Comparison of ENCODE assay signal across 1 cellular context in the genomic region with DNA sequence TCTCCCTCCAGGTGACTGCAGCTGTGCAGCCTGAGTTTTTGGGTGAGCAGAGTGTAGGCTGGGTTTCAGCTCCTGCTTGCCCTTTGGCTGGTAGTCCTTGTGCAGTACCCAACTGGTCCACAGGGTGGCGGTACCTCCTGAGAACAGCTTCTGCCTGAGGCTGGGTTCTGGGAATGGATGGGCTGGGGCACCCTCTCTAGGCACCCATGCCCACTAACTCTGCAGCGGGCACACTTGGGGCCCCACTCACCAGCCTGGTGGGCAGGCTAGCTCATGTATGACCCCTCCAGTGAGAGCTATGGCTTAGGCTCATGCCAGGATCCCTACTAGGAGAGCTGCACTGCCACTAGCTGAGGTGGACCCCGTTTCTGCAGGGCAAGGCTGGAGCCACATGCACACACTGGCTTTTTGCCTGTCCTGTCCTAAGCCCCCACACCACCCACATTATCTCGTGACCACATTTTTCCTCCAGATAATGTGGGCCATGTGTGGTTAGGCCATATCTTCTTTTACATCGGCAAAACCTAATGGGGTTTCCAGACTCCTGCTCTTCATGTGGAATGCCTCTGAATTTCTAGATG.
TF ChIP-seq lines count a peak whose summit lies in the region.

No MANE protein-coding gene starts in this region.

TF ChIP-seq in K562, 482 proteins besides CTCF, POLR2A, EP300 and RAD21 (continues in another document):
- TF ChIP-seq, protein P1, sequence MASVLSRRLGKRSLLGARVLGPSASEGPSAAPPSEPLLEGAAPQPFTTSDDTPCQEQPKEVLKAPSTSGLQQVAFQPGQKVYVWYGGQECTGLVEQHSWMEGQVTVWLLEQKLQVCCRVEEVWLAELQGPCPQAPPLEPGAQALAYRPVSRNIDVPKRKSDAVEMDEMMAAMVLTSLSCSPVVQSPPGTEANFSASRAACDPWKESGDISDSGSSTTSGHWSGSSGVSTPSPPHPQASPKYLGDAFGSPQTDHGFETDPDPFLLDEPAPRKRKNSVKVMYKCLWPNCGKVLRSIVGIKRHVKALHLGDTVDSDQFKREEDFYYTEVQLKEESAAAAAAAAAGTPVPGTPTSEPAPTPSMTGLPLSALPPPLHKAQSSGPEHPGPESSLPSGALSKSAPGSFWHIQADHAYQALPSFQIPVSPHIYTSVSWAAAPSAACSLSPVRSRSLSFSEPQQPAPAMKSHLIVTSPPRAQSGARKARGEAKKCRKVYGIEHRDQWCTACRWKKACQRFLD (CRISPR knock-in tag; IDR thresholded peaks at IDR 0.05) = 0 out of 2 replicates have a peak, but pooled peaks have one; percentile 16
- peak; percentile 33; the same call in 1 of the 2 replicates for TF ChIP-seq SP1 (CRISPR knock-in tag; IDR thresholded peaks at IDR 0.05)
- TF ChIP-seq ETV5 (CRISPR knock-in tag; IDR thresholded peaks at IDR 0.05; ENCODE audit: low read depth) = no peak
- peak; percentile 5; the same call in 1 of the 2 replicates for TF ChIP-seq BHLHE40 (IDR thresholded peaks at IDR 0.05; ENCODE audit: low read length)
- no peak for TF ChIP-seq ZBTB8A (IDR thresholded peaks at IDR 0.05; ENCODE audit: partially characterized antibody)
- TF ChIP-seq, protein P2, sequence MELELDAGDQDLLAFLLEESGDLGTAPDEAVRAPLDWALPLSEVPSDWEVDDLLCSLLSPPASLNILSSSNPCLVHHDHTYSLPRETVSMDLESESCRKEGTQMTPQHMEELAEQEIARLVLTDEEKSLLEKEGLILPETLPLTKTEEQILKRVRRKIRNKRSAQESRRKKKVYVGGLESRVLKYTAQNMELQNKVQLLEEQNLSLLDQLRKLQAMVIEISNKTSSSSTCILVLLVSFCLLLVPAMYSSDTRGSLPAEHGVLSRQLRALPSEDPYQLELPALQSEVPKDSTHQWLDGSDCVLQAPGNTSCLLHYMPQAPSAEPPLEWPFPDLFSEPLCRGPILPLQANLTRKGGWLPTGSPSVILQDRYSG (tag; conservative IDR thresholded peaks at IDR 0.05; ENCODE audit: low read depth) = 0 out of 2 replicates have a peak, but pooled peaks have one; percentile 33
- no peak for TF ChIP-seq ZNF75A (CRISPR knock-in tag; IDR thresholded peaks at IDR 0.05)
- no peak for TF ChIP-seq FOSL1 (tag; conservative IDR thresholded peaks at IDR 0.05)
- TF ChIP-seq, protein P3, sequence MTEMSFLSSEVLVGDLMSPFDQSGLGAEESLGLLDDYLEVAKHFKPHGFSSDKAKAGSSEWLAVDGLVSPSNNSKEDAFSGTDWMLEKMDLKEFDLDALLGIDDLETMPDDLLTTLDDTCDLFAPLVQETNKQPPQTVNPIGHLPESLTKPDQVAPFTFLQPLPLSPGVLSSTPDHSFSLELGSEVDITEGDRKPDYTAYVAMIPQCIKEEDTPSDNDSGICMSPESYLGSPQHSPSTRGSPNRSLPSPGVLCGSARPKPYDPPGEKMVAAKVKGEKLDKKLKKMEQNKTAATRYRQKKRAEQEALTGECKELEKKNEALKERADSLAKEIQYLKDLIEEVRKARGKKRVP (CRISPR knock-in tag; IDR thresholded peaks at IDR 0.05) = peak; percentile 47; the same call in 1 of the 2 replicates
- 0 out of 2 replicates have a peak, but pooled peaks have one; percentile 29 for TF ChIP-seq HDGF (IDR thresholded peaks at IDR 0.05)
- no peak for TF ChIP-seq GTF2F1 (IDR thresholded peaks at IDR 0.05; ENCODE audit: low read depth, low read length)
- no peak; the same call in 1 of the 2 replicates for TF ChIP-seq TAL1 (IDR thresholded peaks at IDR 0.05)
- no peak for TF ChIP-seq PCBP2 (IDR thresholded peaks at IDR 0.05; ENCODE audit: low read depth, low read length, poor library complexity, severe bottlenecking)
- no peak for TF ChIP-seq TBL1XR1 (IDR thresholded peaks at IDR 0.05; ENCODE audit: low read length in 2 of 2)
- TF ChIP-seq STAG1 (CRISPR knock-in tag; IDR thresholded peaks at IDR 0.05; ENCODE audit: borderline replicate concordance) = peak; percentile 77; the same call in 1 of the 2 replicates
- TF ChIP-seq ZNF3 (CRISPR knock-in tag; IDR thresholded peaks at IDR 0.05) = no peak
- TF ChIP-seq SMARCA4 (IDR thresholded peaks at IDR 0.05) = peak; percentile 46; the same call in 1 of the 2 replicates
- TF ChIP-seq, protein P4, sequence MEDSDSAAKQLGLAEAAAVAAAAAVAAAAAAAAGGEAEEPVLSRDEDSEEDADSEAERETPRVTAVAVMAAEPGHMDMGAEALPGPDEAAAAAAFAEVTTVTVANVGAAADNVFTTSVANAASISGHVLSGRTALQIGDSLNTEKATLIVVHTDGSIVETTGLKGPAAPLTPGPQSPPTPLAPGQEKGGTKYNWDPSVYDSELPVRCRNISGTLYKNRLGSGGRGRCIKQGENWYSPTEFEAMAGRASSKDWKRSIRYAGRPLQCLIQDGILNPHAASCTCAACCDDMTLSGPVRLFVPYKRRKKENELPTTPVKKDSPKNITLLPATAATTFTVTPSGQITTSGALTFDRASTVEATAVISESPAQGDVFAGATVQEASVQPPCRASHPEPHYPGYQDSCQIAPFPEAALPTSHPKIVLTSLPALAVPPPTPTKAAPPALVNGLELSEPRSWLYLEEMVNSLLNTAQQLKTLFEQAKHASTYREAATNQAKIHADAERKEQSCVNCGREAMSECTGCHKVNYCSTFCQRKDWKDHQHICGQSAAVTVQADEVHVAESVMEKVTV (CRISPR knock-in tag; IDR thresholded peaks at IDR 0.05) = 0 out of 2 replicates have a peak, but pooled peaks have one; percentile 32
- TF ChIP-seq, protein P5, sequence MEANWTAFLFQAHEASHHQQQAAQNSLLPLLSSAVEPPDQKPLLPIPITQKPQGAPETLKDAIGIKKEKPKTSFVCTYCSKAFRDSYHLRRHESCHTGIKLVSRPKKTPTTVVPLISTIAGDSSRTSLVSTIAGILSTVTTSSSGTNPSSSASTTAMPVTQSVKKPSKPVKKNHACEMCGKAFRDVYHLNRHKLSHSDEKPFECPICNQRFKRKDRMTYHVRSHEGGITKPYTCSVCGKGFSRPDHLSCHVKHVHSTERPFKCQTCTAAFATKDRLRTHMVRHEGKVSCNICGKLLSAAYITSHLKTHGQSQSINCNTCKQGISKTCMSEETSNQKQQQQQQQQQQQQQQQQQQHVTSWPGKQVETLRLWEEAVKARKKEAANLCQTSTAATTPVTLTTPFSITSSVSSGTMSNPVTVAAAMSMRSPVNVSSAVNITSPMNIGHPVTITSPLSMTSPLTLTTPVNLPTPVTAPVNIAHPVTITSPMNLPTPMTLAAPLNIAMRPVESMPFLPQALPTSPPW (CRISPR knock-in tag; IDR thresholded peaks at IDR 0.05) = peak; percentile 69
- TF ChIP-seq, protein P6, sequence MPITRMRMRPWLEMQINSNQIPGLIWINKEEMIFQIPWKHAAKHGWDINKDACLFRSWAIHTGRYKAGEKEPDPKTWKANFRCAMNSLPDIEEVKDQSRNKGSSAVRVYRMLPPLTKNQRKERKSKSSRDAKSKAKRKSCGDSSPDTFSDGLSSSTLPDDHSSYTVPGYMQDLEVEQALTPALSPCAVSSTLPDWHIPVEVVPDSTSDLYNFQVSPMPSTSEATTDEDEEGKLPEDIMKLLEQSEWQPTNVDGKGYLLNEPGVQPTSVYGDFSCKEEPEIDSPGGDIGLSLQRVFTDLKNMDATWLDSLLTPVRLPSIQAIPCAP (CRISPR knock-in tag; IDR thresholded peaks at IDR 0.05; ENCODE audit: borderline replicate concordance) = no peak
- TF ChIP-seq SMAD1 (IDR thresholded peaks at IDR 0.05; ENCODE audit: low read depth, low read length, partially characterized antibody) = no peak
- no peak for TF ChIP-seq NCOR1 (IDR thresholded peaks at IDR 0.05)
- TF ChIP-seq ATF7 (IDR thresholded peaks at IDR 0.05) = peak; percentile 29; the same call in 1 of the 2 replicates
- no peak for TF ChIP-seq ZNF830 (CRISPR knock-in tag; IDR thresholded peaks at IDR 0.05)
- TF ChIP-seq ZNF76 (CRISPR knock-in tag; IDR thresholded peaks at IDR 0.05; ENCODE audit: borderline replicate concordance) = 0 out of 2 replicates have a peak, but pooled peaks have one; percentile 34
- TF ChIP-seq YY1 (IDR thresholded peaks at IDR 0.05; ENCODE audit: borderline replicate concordance in 1 of 3, control insufficient read depth in 1 of 3, extremely low read depth in 1 of 3, insufficient read depth in 3 of 3, insufficient read length in 1 of 3, insufficient replicate concordance in 2 of 3, low read depth in 1 of 3, low read length in 2 of 3) = peak in 1 of 3 experiments; percentile 46
- TF ChIP-seq TAF15 (IDR thresholded peaks at IDR 0.05; ENCODE audit: low read depth, low read length) = no peak
- TF ChIP-seq MTA3 (IDR thresholded peaks at IDR 0.05; ENCODE audit: borderline replicate concordance) = peak; percentile 73; the same call in 1 of the 2 replicates
- TF ChIP-seq, protein P7, sequence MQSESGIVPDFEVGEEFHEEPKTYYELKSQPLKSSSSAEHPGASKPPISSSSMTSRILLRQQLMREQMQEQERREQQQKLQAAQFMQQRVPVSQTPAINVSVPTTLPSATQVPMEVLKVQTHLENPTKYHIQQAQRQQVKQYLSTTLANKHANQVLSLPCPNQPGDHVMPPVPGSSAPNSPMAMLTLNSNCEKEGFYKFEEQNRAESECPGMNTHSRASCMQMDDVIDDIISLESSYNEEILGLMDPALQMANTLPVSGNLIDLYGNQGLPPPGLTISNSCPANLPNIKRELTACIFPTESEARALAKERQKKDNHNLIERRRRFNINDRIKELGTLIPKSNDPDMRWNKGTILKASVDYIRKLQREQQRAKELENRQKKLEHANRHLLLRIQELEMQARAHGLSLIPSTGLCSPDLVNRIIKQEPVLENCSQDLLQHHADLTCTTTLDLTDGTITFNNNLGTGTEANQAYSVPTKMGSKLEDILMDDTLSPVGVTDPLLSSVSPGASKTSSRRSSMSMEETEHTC (IDR thresholded peaks at IDR 0.05) = peak; percentile 49; the same call in 1 of the 2 replicates
- TF ChIP-seq, protein P8, sequence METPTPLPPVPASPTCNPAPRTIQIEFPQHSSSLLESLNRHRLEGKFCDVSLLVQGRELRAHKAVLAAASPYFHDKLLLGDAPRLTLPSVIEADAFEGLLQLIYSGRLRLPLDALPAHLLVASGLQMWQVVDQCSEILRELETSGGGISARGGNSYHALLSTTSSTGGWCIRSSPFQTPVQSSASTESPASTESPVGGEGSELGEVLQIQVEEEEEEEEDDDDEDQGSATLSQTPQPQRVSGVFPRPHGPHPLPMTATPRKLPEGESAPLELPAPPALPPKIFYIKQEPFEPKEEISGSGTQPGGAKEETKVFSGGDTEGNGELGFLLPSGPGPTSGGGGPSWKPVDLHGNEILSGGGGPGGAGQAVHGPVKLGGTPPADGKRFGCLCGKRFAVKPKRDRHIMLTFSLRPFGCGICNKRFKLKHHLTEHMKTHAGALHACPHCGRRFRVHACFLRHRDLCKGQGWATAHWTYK (CRISPR knock-in tag; IDR thresholded peaks at IDR 0.05) = peak; percentile 87; the same call in 1 of the 2 replicates
- TF ChIP-seq, protein P9, sequence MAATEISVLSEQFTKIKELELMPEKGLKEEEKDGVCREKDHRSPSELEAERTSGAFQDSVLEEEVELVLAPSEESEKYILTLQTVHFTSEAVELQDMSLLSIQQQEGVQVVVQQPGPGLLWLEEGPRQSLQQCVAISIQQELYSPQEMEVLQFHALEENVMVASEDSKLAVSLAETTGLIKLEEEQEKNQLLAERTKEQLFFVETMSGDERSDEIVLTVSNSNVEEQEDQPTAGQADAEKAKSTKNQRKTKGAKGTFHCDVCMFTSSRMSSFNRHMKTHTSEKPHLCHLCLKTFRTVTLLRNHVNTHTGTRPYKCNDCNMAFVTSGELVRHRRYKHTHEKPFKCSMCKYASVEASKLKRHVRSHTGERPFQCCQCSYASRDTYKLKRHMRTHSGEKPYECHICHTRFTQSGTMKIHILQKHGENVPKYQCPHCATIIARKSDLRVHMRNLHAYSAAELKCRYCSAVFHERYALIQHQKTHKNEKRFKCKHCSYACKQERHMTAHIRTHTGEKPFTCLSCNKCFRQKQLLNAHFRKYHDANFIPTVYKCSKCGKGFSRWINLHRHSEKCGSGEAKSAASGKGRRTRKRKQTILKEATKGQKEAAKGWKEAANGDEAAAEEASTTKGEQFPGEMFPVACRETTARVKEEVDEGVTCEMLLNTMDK (IDR thresholded peaks at IDR 0.05; ENCODE audit: borderline replicate concordance, insufficient read depth, low read depth, low read length, poor library complexity, severe bottlenecking) = peak; percentile 67
- peak in 1 of 2 experiments; percentile 58; a peak in 1 of 4 replicates for TF ChIP-seq MAZ (CRISPR knock-in tag; conservative IDR thresholded peaks at IDR 0.05 in 1 of 2, IDR thresholded peaks at IDR 0.05 in 1 of 2)
- TF ChIP-seq GABPB1 (CRISPR knock-in tag; IDR thresholded peaks at IDR 0.05) = 0 out of 2 replicates have a peak, but pooled peaks have one; percentile 47
- TF ChIP-seq, protein P10, sequence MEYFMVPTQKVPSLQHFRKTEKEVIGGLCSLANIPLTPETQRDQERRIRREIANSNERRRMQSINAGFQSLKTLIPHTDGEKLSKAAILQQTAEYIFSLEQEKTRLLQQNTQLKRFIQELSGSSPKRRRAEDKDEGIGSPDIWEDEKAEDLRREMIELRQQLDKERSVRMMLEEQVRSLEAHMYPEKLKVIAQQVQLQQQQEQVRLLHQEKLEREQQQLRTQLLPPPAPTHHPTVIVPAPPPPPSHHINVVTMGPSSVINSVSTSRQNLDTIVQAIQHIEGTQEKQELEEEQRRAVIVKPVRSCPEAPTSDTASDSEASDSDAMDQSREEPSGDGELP (CRISPR knock-in tag; IDR thresholded peaks at IDR 0.05; ENCODE audit: borderline replicate concordance) = peak; percentile 60; the same call in 1 of the 2 replicates
- TF ChIP-seq, protein P11, sequence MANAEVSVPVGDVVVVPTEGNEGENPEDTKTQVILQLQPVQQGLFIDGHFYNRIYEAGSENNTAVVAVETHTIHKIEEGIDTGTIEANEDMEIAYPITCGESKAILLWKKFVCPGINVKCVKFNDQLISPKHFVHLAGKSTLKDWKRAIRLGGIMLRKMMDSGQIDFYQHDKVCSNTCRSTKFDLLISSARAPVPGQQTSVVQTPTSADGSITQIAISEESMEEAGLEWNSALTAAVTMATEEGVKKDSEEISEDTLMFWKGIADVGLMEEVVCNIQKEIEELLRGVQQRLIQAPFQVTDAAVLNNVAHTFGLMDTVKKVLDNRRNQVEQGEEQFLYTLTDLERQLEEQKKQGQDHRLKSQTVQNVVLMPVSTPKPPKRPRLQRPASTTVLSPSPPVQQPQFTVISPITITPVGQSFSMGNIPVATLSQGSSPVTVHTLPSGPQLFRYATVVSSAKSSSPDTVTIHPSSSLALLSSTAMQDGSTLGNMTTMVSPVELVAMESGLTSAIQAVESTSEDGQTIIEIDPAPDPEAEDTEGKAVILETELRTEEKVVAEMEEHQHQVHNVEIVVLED (CRISPR knock-in tag; IDR thresholded peaks at IDR 0.05) = no peak
- peak; percentile 61 for TF ChIP-seq ARID1B (IDR thresholded peaks at IDR 0.05)
- peak; percentile 44 for TF ChIP-seq RBM39 (optimal IDR thresholded peaks at IDR 0.05; ENCODE audit: low read depth, low read length)
- peak; percentile 90 for TF ChIP-seq SMC3 (conservative IDR thresholded peaks at IDR 0.05; ENCODE audit: insufficient read depth, low read depth, low read length)
- TF ChIP-seq RCOR1 (IDR thresholded peaks at IDR 0.05; ENCODE audit: borderline replicate concordance in 1 of 2, low read depth in 2 of 2, low read length in 2 of 2) = peak in 1 of 2 experiments; percentile 46; a peak in 1 of 4 replicates
- no peak for TF ChIP-seq HDAC6 (IDR thresholded peaks at IDR 0.05; ENCODE audit: low read depth, low read length)
- peak; percentile 56; the same call in 1 of the 2 replicates for TF ChIP-seq SMARCE1 (IDR thresholded peaks at IDR 0.05)
- no peak for TF ChIP-seq FOS (IDR thresholded peaks at IDR 0.05; ENCODE audit: extremely low read depth, insufficient read length)
- TF ChIP-seq CTBP1 (IDR thresholded peaks at IDR 0.05; ENCODE audit: borderline replicate concordance) = peak; percentile 48; the same call in 1 of the 2 replicates
- no peak for TF ChIP-seq MEF2A (IDR thresholded peaks at IDR 0.05; ENCODE audit: control insufficient read depth, low read depth, low read length)
